15 cellular contexts compared by ENCODE assay signal in genomic region chr11:96329419-96329818, GRCh38. TPM values are rescaled to one million over a fixed set of nuclear protein-coding genes. Genes with fewer than 3 reads are reported as not detected.
A peak's percentile ranks its signal among the peaks of the same experiment; 100 is the strongest.
DNase-seq lines count a peak whose midpoint lies in the region; ATAC-seq and TF ChIP-seq lines count a peak whose summit lies in the region.
"Had no signal": no experiment of that assay in that cellular context is flagged by ENCODE, and none has a peak within 500 bp of the region (broad histone marks: within the 10 kb centered on the region; RNA-seq: fewer than 3 reads in every experiment).

No MANE protein-coding gene starts in this region.

- peak overlapping the region; percentile 44 for H3K27ac Mint-ChIP-seq in T-helper 2 cell treated with Interferon-gamma antibody and Interleukin-4, amounts not matched to agents 5 μg/mL and 100 μg/mL, for 36 hours
- peak overlapping the region; percentile 67 for H3K27ac Mint-ChIP-seq in stimulated activated memory B cell treated with anti-CD40 and anti-IgM and Interleukin-4, amounts not matched to agents 10 μg/mL and 1 μg/mL and 100 μg/mL, for 72 hours

- H3K27me3 Mint-ChIP-seq in T-helper 2 cell treated with Interferon-gamma antibody and Interleukin-4, amounts not matched to agents 5 μg/mL and 100 μg/mL, for 36 hours (ENCODE audit: low read depth), result no peaks in the 10 kb centered on the region
- no peaks in the 10 kb centered on the region for H3K27me3 Mint-ChIP-seq in stimulated activated memory B cell treated with anti-CD40 and anti-IgM and Interleukin-4, amounts not matched to agents 10 μg/mL and 1 μg/mL and 100 μg/mL, for 72 hours

- TF ChIP-seq CTCF in coronary artery (IDR thresholded peaks at IDR 0.05) (no peak), gastrocnemius medialis (IDR thresholded peaks at IDR 0.05 in 4 of 5, conservative IDR thresholded peaks at IDR 0.05 in 1 of 5) (no peak), transverse colon (IDR thresholded peaks at IDR 0.05) (no peak)

- peak; percentile 15; the same call in 2 of the 3 replicates for ATAC-seq in SK-N-SH treated with all-trans-retinoic acid at 6 μM for 48 hours
- ATAC-seq in stimulated activated memory B cell treated with anti-CD40 and anti-IgM and Interleukin-4, amounts not matched to agents 10 μg/mL and 1 μg/mL and 100 μg/mL, for 72 hours, result no peak
- no peak for ATAC-seq in gastrocnemius medialis
- ATAC-seq in GM19023 (IDR thresholded peaks at IDR 0.05; ENCODE audit: unreplicated experiment), result no peak

- peak overlapping the region; percentile 42 for H3K4me3 Mint-ChIP-seq in T-helper 2 cell treated with Interferon-gamma antibody and Interleukin-4, amounts not matched to agents 5 μg/mL and 100 μg/mL, for 36 hours
- H3K4me3 Mint-ChIP-seq in stimulated activated memory B cell treated with anti-CD40 and anti-IgM and Interleukin-4, amounts not matched to agents 10 μg/mL and 1 μg/mL and 100 μg/mL, for 72 hours, result no peak overlapping the region

- peaks cover 14% of the 10 kb centered on the region for H3K36me3 Mint-ChIP-seq in T-helper 2 cell treated with Interferon-gamma antibody and Interleukin-4, amounts not matched to agents 5 μg/mL and 100 μg/mL, for 36 hours (ENCODE audit: low read depth)
- H3K36me3 Mint-ChIP-seq in stimulated activated memory B cell treated with anti-CD40 and anti-IgM and Interleukin-4, amounts not matched to agents 10 μg/mL and 1 μg/mL and 100 μg/mL, for 72 hours, result peaks cover 25% of the 10 kb centered on the region

- peaks cover 34% of the 10 kb centered on the region for H3K4me1 Mint-ChIP-seq in T-helper 2 cell treated with Interferon-gamma antibody and Interleukin-4, amounts not matched to agents 5 μg/mL and 100 μg/mL, for 36 hours (ENCODE audit: low read depth)
- peaks cover 54% of the 10 kb centered on the region for H3K4me1 Mint-ChIP-seq in stimulated activated memory B cell treated with anti-CD40 and anti-IgM and Interleukin-4, amounts not matched to agents 10 μg/mL and 1 μg/mL and 100 μg/mL, for 72 hours

- intact Hi-C loops in gastrocnemius medialis (cut with DNase I; ENCODE audit: low total_unique reads), result no loop called here
- intact Hi-C loops in transverse colon (cut with DNase I; ENCODE audit: low total_unique reads), result no loop called here

- TF ChIP-seq EP300 in transverse colon (IDR thresholded peaks at IDR 0.05; ENCODE audit: low read depth), result no peak

- H3K4me3 ChIP-seq in coronary artery (no peak overlapping the region), gastrocnemius medialis (no peak overlapping the region), transverse colon (no peak overlapping the region)
- H3K4me3 ChIP-seq: left ventricle myocardium inferior, prostate gland had no signal

- in situ Hi-C loops in gastrocnemius medialis (cut with MboI; ENCODE audit: low sequenced_read_pairs in 4 of 4) (loop anchor here in 1 of 4 donors (25.0 kb wide), 1 partner anchor 267 kb away; no protein-coding TSS in a partner anchor), transverse colon (cut with MboI; ENCODE audit: low pct_ligation_motif_present in 1 of 4, low pct_unique_long_range_greater_than_20kb in 1 of 4, low sequenced_read_pairs in 3 of 4) (loop anchor here in 3 of 4 donors (25.0 kb wide), 2 partner anchors 92 to 267 kb away; no protein-coding TSS in a partner anchor)

- peaks cover 0 to 18% of the 10 kb centered on the region in 2 donors for H3K4me1 ChIP-seq in gastrocnemius medialis
- H3K4me1 ChIP-seq in transverse colon, result peaks cover 18 to 50% (median 34%) of the 10 kb centered on the region in 4 donors
- H3K4me1 ChIP-seq: prostate gland had no signal

- no peak for DNase-seq in T-helper 2 cell treated with Interferon-gamma antibody and Interleukin-4, amounts not matched to agents 5 μg/mL and 100 μg/mL, for 36 hours (ENCODE audit: low spot score)
- DNase-seq in T-helper 2 cell (no peak), coronary artery (ENCODE audit: low spot score) (no peak), gastrocnemius medialis (no peak), transverse colon (no peak)
- DNase-seq: activated gamma-delta T cell; foreskin keratinocyte; left ventricle myocardium inferior; NCI-H2171; stimulated activated CD4-positive, alpha-beta T cell treated with anti-CD3 and anti-CD28 coated beads, Interleukin-4, amount 100 ng/mL, for 1 hour; substantia nigra had no signal

- H3K9me3 ChIP-seq in gastrocnemius medialis (no peaks in the 10 kb centered on the region), transverse colon (no peaks in the 10 kb centered on the region)
- H3K9me3 ChIP-seq: left ventricle myocardium inferior, prostate gland had no signal

- H3K27ac ChIP-seq in coronary artery (peak overlapping the region; percentile 12 to 67), gastrocnemius medialis (no peak overlapping the region), transverse colon (no peak overlapping the region)
- H3K27ac ChIP-seq: left ventricle myocardium inferior had no signal

- TF ChIP-seq POLR2A in gastrocnemius medialis (IDR thresholded peaks at IDR 0.05) (no peak), transverse colon (IDR thresholded peaks at IDR 0.05) (no peak)

- 74 to 80% methylated on average over 1 of the region's 1 CpG for WGBS in transverse colon (ENCODE audit: low coverage in 1 of 2), 2 donors

- H3K36me3 ChIP-seq in gastrocnemius medialis (no peaks in the 10 kb centered on the region), transverse colon (no peaks in the 10 kb centered on the region)
- H3K36me3 ChIP-seq: left ventricle myocardium inferior, prostate gland had no signal

- H3K9me3 Mint-ChIP-seq in T-helper 2 cell treated with Interferon-gamma antibody and Interleukin-4, amounts not matched to agents 5 μg/mL and 100 μg/mL, for 36 hours, result no peaks in the 10 kb centered on the region
- H3K9me3 Mint-ChIP-seq in stimulated activated memory B cell treated with anti-CD40 and anti-IgM and Interleukin-4, amounts not matched to agents 10 μg/mL and 1 μg/mL and 100 μg/mL, for 72 hours, result no peaks in the 10 kb centered on the region

- no peaks in the 10 kb centered on the region for H3K27me3 ChIP-seq in gastrocnemius medialis
- H3K27me3 ChIP-seq in transverse colon, result no peaks in the 10 kb centered on the region
- H3K27me3 ChIP-seq: foreskin keratinocyte had no signal

TF ChIP-seq in SK-N-SH treated with all-trans-retinoic acid at 6 μM for 48 hours, 23 proteins besides CTCF, POLR2A, EP300 and RAD21 (continues in another document):
- TF ChIP-seq CSRNP3 (CRISPR knock-in tag; IDR thresholded peaks at IDR 0.05) (no peak), TCF4 (CRISPR knock-in tag; IDR thresholded peaks at IDR 0.05; ENCODE audit: borderline replicate concordance) (no peak), PPARA (CRISPR knock-in tag; IDR thresholded peaks at IDR 0.05; ENCODE audit: borderline replicate concordance) (no peak), BACH2 (CRISPR knock-in tag; IDR thresholded peaks at IDR 0.05; ENCODE audit: borderline replicate concordance) (no peak), ZNF565 (CRISPR knock-in tag; conservative IDR thresholded peaks at IDR 0.05; ENCODE audit: low read depth) (no peak), ZNF70 (CRISPR knock-in tag; IDR thresholded peaks at IDR 0.05) (no peak), PATZ1 (CRISPR knock-in tag; IDR thresholded peaks at IDR 0.05; ENCODE audit: borderline replicate concordance) (no peak), ZFP3 (CRISPR knock-in tag; IDR thresholded peaks at IDR 0.05) (no peak)

RNA-seq across cellular contexts. Expression of gene MAML2, which starts 13.6 kb away (rescaled TPM):
- total RNA-seq in gastrocnemius medialis, result 1 to 10 TPM; 4.1 to 6.3 (median 4.8) TPM
- total RNA-seq in transverse colon, result 10 to 100 TPM; 15.9 to 31.9 (median 24.9) TPM

Comparison
In these comparisons a context has a peak if more than half of its experiments do, and no peak if none do; other contexts are left out.
1. H3K27ac ChIP-seq: peak in coronary artery (2 of 2); none in gastrocnemius medialis (0 of 4) and transverse colon (0 of 4).